30 cellular contexts compared by ENCODE assay signal in the genomic region with DNA sequence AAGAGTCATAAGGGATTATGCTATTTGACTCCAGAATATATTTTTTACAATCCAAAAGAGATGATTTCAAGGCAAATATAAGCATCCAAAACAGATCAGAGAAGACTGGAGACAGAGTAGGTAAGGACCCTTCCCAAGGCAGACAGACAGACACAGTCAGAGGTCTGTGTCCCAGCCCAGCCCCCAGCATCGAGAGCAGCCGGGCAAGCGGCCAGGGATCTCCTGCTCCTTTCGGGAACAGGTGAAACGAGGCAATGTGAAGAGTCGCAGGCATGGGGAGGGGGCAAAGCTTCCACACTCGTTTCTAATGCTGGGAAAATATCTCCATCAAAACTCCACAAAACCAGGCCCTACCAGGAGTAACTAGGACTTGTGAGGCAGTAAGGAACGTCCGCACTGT. TPM values are rescaled to one million over a fixed set of nuclear protein-coding genes. Genes with fewer than 3 reads are reported as not detected.
"Had no signal": no experiment of that assay in that cellular context is flagged by ENCODE, and none has a peak within 500 bp of the region (broad histone marks: within the 10 kb centered on the region; RNA-seq: fewer than 3 reads in every experiment).

No MANE protein-coding gene starts in this region.

- H3K27me3 ChIP-seq: ovary, tibial nerve had no signal

- H3K4me3 ChIP-seq: breast epithelium, dorsolateral prefrontal cortex, esophagus squamous epithelium, gastroesophageal sphincter, heart left ventricle, ovary, skin epidermis, tibial nerve had no signal

- H3K9me3 Mint-ChIP-seq: natural killer cell treated with Interleukin-12 subunit alpha and Interleukin-12 subunit beta and Interleukin-15 and Interleukin-18, amount 100 ng/mL, for 72 hours had no signal

- H3K36me3 ChIP-seq: breast epithelium, esophagus squamous epithelium, gastroesophageal sphincter, heart left ventricle, ovary, tibial nerve had no signal

- ATAC-seq: activated CD4-positive, alpha-beta T cell treated with anti-CD3 and anti-CD28 coated beads for 36 hours; activated T-cell treated with anti-CD3 and anti-CD28 coated beads, Interleukin-2, amount 50 U/mL, for 4 hours; gastroesophageal sphincter; heart left ventricle; left ventricle myocardium superior; natural killer cell treated with Interleukin-12 subunit alpha and Interleukin-12 subunit beta and Interleukin-15 and Interleukin-18, amount 100 ng/mL, for 72 hours; right cardiac atrium; stimulated activated effector memory CD8-positive, alpha-beta T cell treated with anti-CD3 and anti-CD28 coated beads, Interleukin-12 subunit alpha, Interleukin-12 subunit beta, amount 100 ng/mL, for 72 hours; stimulated activated naive CD8-positive, alpha-beta T cell treated with anti-CD3 and anti-CD28 coated beads, Interleukin-15, amount 100 ng/mL, for 72 hours had no signal

- H3K4me3 Mint-ChIP-seq: activated B cell treated with CpG ODN at 0.5 μM for 24 hours; activated CD4-positive, alpha-beta T cell treated with anti-CD3 and anti-CD28 coated beads for 36 hours; activated naive CD8-positive, alpha-beta T cell; activated T-cell treated with anti-CD3 and anti-CD28 coated beads, Interleukin-2, amount 50 U/mL, for 4 hours; central memory CD8-positive, alpha-beta T cell; natural killer cell treated with Interleukin-12 subunit alpha and Interleukin-12 subunit beta and Interleukin-15 and Interleukin-18, amount 100 ng/mL, for 72 hours; stimulated activated effector memory CD8-positive, alpha-beta T cell treated with anti-CD3 and anti-CD28 coated beads, Interleukin-12 subunit alpha, Interleukin-12 subunit beta, amount 100 ng/mL, for 72 hours; stimulated activated naive CD8-positive, alpha-beta T cell treated with anti-CD3 and anti-CD28 coated beads, Interleukin-15, amount 100 ng/mL, for 72 hours had no signal

- DNase-seq: activated B cell treated with CpG ODN at 0.5 μM for 24 hours; activated CD4-positive, alpha-beta T cell treated with anti-CD3 and anti-CD28 coated beads for 36 hours; activated CD4-positive, alpha-beta T cell treated with anti-CD3 and anti-CD28 coated beads, Interleukin-2, amount 50 U/mL, for 4 hours; activated CD8-positive, alpha-beta memory T cell treated with anti-CD3 and anti-CD28 coated beads, Interleukin-2, amount 50 U/mL, for 48 hours; activated naive CD4-positive, alpha-beta T cell; activated T-cell treated with anti-CD3 and anti-CD28 coated beads, Interleukin-2, amount 50 U/mL, for 4 hours; amniotic stem cell; esophagus squamous epithelium; heart left ventricle; left ventricle myocardium superior; mammary epithelial cell; midbrain; ovary; right cardiac atrium; stimulated activated CD4-positive, alpha-beta T cell treated with anti-CD3 and anti-CD28 coated beads, Interleukin-2, amount 100 ng/mL, for 24 hours; stimulated activated naive CD8-positive, alpha-beta T cell treated with anti-CD3 and anti-CD28 coated beads, Interleukin-15, amount 100 ng/mL, for 72 hours; T-helper 9 cell had no signal

- H3K27ac Mint-ChIP-seq: activated B cell treated with CpG ODN at 0.5 μM for 24 hours; activated CD4-positive, alpha-beta T cell treated with anti-CD3 and anti-CD28 coated beads for 36 hours; activated naive CD8-positive, alpha-beta T cell; activated T-helper 2 cell treated with anti-CD3 and anti-CD28 coated beads, Interferon-gamma antibody, Interleukin-2, Interleukin-4, amounts not matched to agents 10 μg/mL and 5 μg/mL and 100 μg/mL, durations not matched to agents 14 hours and 24 hours and 36 hours; natural killer cell treated with Interleukin-12 subunit alpha and Interleukin-12 subunit beta and Interleukin-15 and Interleukin-18, amount 100 ng/mL, for 72 hours; stimulated activated effector memory CD8-positive, alpha-beta T cell treated with anti-CD3 and anti-CD28 coated beads, Interleukin-12 subunit alpha, Interleukin-12 subunit beta, amount 100 ng/mL, for 72 hours; stimulated activated naive CD8-positive, alpha-beta T cell treated with anti-CD3 and anti-CD28 coated beads, Interleukin-15, amount 100 ng/mL, for 72 hours had no signal

- H3K4me1 ChIP-seq: breast epithelium, esophagus squamous epithelium, gastroesophageal sphincter, heart left ventricle, tibial nerve had no signal

- H3K9me3 ChIP-seq: ovary had no signal

- H3K4me1 Mint-ChIP-seq: activated B cell treated with CpG ODN at 0.5 μM for 24 hours; activated CD4-positive, alpha-beta T cell treated with anti-CD3 and anti-CD28 coated beads for 36 hours; central memory CD8-positive, alpha-beta T cell; stimulated activated effector memory CD8-positive, alpha-beta T cell treated with anti-CD3 and anti-CD28 coated beads, Interleukin-12 subunit alpha, Interleukin-12 subunit beta, amount 100 ng/mL, for 72 hours had no signal

- H3K36me3 Mint-ChIP-seq: activated naive CD8-positive, alpha-beta T cell; natural killer cell treated with Interleukin-12 subunit alpha and Interleukin-12 subunit beta and Interleukin-15 and Interleukin-18, amount 100 ng/mL, for 72 hours; stimulated activated effector memory CD8-positive, alpha-beta T cell treated with anti-CD3 and anti-CD28 coated beads, Interleukin-12 subunit alpha, Interleukin-12 subunit beta, amount 100 ng/mL, for 72 hours had no signal

- H3K27ac ChIP-seq: breast epithelium, dorsolateral prefrontal cortex, esophagus squamous epithelium, gastroesophageal sphincter, heart left ventricle, ovary, skin epidermis, tibial nerve had no signal

RNA-seq across cellular contexts. Expression of gene PAEP, which starts 5.8 kb away (rescaled TPM):
- total RNA-seq: activated B cell treated with CpG ODN at 0.5 μM for 24 hours; activated CD4-positive, alpha-beta T cell treated with anti-CD3 and anti-CD28 coated beads for 36 hours; activated CD8-positive, alpha-beta memory T cell treated with anti-CD3 and anti-CD28 coated beads for 36 hours; activated T-cell treated with anti-CD3 and anti-CD28 coated beads, Interleukin-2, amount 50 U/mL, for 4 hours; activated T-helper 2 cell treated with anti-CD3 and anti-CD28 coated beads, Interferon-gamma antibody, Interleukin-2, Interleukin-4, amounts not matched to agents 10 μg/mL and 5 μg/mL and 100 μg/mL, durations not matched to agents 14 hours and 24 hours and 36 hours; breast epithelium; dorsolateral prefrontal cortex; esophagus squamous epithelium; gastroesophageal sphincter; heart left ventricle; left ventricle myocardium superior; mammary epithelial cell; natural killer cell treated with Interleukin-12 subunit alpha and Interleukin-12 subunit beta and Interleukin-15 and Interleukin-18, amount 100 ng/mL, for 72 hours; pulmonary artery endothelial cell; right cardiac atrium; tibial nerve; urinary bladder had no signal
- polyA plus RNA-seq: heart left ventricle, mammary epithelial cell, right cardiac atrium, urinary bladder had no signal

RNA-seq across cellular contexts. Expression of gene OBP2A, which starts 21.4 kb away (rescaled TPM):
- total RNA-seq: activated B cell treated with CpG ODN at 0.5 μM for 24 hours; activated CD4-positive, alpha-beta T cell treated with anti-CD3 and anti-CD28 coated beads for 36 hours; activated CD8-positive, alpha-beta memory T cell treated with anti-CD3 and anti-CD28 coated beads for 36 hours; activated T-cell treated with anti-CD3 and anti-CD28 coated beads, Interleukin-2, amount 50 U/mL, for 4 hours; activated T-helper 2 cell treated with anti-CD3 and anti-CD28 coated beads, Interferon-gamma antibody, Interleukin-2, Interleukin-4, amounts not matched to agents 10 μg/mL and 5 μg/mL and 100 μg/mL, durations not matched to agents 14 hours and 24 hours and 36 hours; breast epithelium; esophagus squamous epithelium; gastroesophageal sphincter; heart left ventricle; left ventricle myocardium superior; mammary epithelial cell; natural killer cell treated with Interleukin-12 subunit alpha and Interleukin-12 subunit beta and Interleukin-15 and Interleukin-18, amount 100 ng/mL, for 72 hours; pulmonary artery endothelial cell; right cardiac atrium; tibial nerve; urinary bladder had no signal
- polyA plus RNA-seq: heart left ventricle, mammary epithelial cell, ovary, right cardiac atrium, urinary bladder had no signal

RNA-seq across cellular contexts. Expression of gene LCN1, which starts 46.1 kb away (rescaled TPM):
- total RNA-seq: activated B cell treated with CpG ODN at 0.5 μM for 24 hours; activated CD4-positive, alpha-beta T cell treated with anti-CD3 and anti-CD28 coated beads for 36 hours; activated CD8-positive, alpha-beta memory T cell treated with anti-CD3 and anti-CD28 coated beads for 36 hours; activated T-cell treated with anti-CD3 and anti-CD28 coated beads, Interleukin-2, amount 50 U/mL, for 4 hours; activated T-helper 2 cell treated with anti-CD3 and anti-CD28 coated beads, Interferon-gamma antibody, Interleukin-2, Interleukin-4, amounts not matched to agents 10 μg/mL and 5 μg/mL and 100 μg/mL, durations not matched to agents 14 hours and 24 hours and 36 hours; breast epithelium; esophagus squamous epithelium; gastroesophageal sphincter; left ventricle myocardium superior; mammary epithelial cell; natural killer cell treated with Interleukin-12 subunit alpha and Interleukin-12 subunit beta and Interleukin-15 and Interleukin-18, amount 100 ng/mL, for 72 hours; pulmonary artery endothelial cell; tibial nerve; urinary bladder had no signal
- polyA plus RNA-seq: mammary epithelial cell, ovary, right cardiac atrium, urinary bladder had no signal
